8 cellular contexts compared by ENCODE assay signal in the genomic region with DNA sequence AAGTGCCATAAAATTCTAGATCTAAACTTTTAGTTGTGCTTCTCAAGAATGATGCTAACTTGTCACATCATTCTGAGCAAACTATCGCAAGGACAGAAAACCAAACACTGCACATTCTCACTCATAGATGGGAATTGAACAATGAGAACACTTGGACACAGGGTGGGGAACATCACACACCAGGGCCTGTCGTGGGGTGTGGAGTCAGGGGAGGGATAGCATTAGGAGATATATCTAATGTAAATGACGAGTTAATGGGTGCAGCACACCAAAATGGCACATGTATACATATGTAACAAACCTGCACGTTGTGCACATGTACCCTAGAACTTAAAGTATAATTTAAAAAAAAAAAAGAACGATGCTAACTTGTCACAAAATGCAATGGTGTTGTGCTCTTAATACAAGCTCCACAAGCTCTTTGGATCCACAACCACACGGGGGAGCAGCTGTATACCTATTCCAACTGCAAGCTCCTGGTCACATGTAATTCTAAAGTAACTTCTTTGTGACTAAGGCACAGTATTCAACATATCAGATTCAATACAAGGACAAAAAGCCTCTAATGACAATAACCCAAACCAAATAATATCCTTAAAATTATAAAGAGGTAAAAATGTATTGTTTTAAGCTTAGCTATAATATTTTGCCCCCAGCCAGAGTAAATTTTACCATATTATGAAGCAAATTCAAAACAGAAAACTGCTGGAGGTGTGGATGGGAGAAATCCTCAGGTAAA. TPM values are rescaled to one million over a fixed set of nuclear protein-coding genes. Genes with fewer than 3 reads are reported as not detected.
DNase-seq lines count a peak whose midpoint lies in the region; ATAC-seq and TF ChIP-seq lines count a peak whose summit lies in the region.
"Not testable (repeated sequence)": the region's sequence is repeated elsewhere in the genome, so short reads cannot be mapped to it uniquely, and the experiment has no call there.

No MANE protein-coding gene starts in this region.

- not testable (repeated sequence) for H3K9me3 ChIP-seq in BE2C

- not testable (repeated sequence) for H3K27me3 ChIP-seq in BE2C

- ATAC-seq in GM19035 (IDR thresholded peaks at IDR 0.05; ENCODE audit: unreplicated experiment) (peak; percentile 38), HG03354 (IDR thresholded peaks at IDR 0.05; ENCODE audit: poor library complexity, severe bottlenecking, unreplicated experiment) (peak; percentile 39)

- not testable (repeated sequence) for H3K4me1 ChIP-seq in BE2C

- peak; percentile 77 for TF ChIP-seq CTCF in BE2C (IDR thresholded peaks at IDR 0.05; ENCODE audit: low read depth, low read length)
- TF ChIP-seq CTCF in WI38 (IDR thresholded peaks at IDR 0.05; ENCODE audit: low read depth, low read length), result peak; percentile 22; the same call in 1 of the 2 replicates

- not testable (repeated sequence) for H3K36me3 ChIP-seq in BE2C

- not testable (repeated sequence) for H3K4me3 ChIP-seq in BE2C (ENCODE audit: low read depth, low read length); WI38 (ENCODE audit: low read depth, low read length)

- DNase-seq in BE2C, result peak; percentile 61
- DNase-seq in NCI-H2196 (lab: John Stamatoyannopoulos, UW; ENCODE audit: unreplicated experiment), result peak; percentile 59
- peak; percentile 26 for DNase-seq in cerebellum (ENCODE audit: low spot score)
- peak; percentile 79 for DNase-seq in islet precursor cell
- peak; percentile 29 for DNase-seq in stimulated activated CD4-positive, alpha-beta T cell treated with anti-CD3 and anti-CD28 coated beads, Interleukin-12 subunit alpha, Interleukin-12 subunit beta, amount 100 ng/mL, for 4 hours

RNA-seq across cellular contexts. Expression of a gene that starts 53.7 kb away (rescaled TPM):
- polyA plus RNA-seq in BE2C (2012; ENCODE audit: insufficient read depth, insufficient read length, low read depth), result 22.3 TPM
- 37.8 TPM for total RNA-seq in cerebellum

Comparison
In these comparisons a context has a peak if more than half of its experiments do, and no peak if none do; other contexts are left out.
1. DNase-seq: peak in every context shown above with its lines; median percentile 79 in islet precursor cell; 61 in BE2C; 59 in NCI-H2196; 29 in stimulated activated CD4-positive, alpha-beta T cell treated with anti-CD3 and anti-CD28 coated beads, Interleukin-12 subunit alpha, Interleukin-12 subunit beta, amount 100 ng/mL, for 4 hours; 26 in cerebellum.